18 cellular contexts compared by ENCODE assay signal in the genomic region with DNA sequence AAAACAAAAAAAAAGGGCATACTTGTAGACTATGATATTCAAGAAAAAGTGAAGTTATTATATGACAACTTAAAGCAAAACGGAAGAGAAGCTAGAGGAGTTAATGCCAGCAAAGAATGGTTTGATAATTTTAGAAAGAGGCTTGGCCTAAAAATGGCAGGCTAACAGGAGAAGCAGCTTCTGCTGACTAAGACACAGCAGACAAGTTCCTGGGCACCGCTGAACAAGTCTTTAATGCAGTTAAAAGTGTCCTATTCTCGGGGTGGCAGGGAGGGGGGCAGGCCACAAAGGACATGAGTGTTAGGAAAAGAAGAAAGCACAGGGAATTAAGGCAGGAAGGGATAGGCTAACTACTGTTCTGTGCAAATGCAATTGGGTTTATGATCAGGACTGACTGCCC. TPM values are rescaled to one million over a fixed set of nuclear protein-coding genes. Genes with fewer than 3 reads are reported as not detected.
DNase-seq lines count a peak whose midpoint lies in the region; ATAC-seq and TF ChIP-seq lines count a peak whose summit lies in the region.
"Had no signal": no experiment of that assay in that cellular context is flagged by ENCODE, and none has a peak within 500 bp of the region (broad histone marks: within the 10 kb centered on the region; RNA-seq: fewer than 3 reads in every experiment).

No MANE protein-coding gene starts in this region.

- H3K4me1 Mint-ChIP-seq in IgD-negative memory B cell (peaks cover 3 to 13% (median 5%) of the 10 kb centered on the region in 3 donors), neural progenitor cell (peaks cover 1% of the 10 kb centered on the region)
- peaks cover 9% of the 10 kb centered on the region for H3K4me1 Mint-ChIP-seq in T-helper 2 cell treated with Interferon-gamma antibody and Interleukin-4, amounts not matched to agents 5 μg/mL and 100 μg/mL, for 36 hours (ENCODE audit: low read depth)

- no TSS peak for BruUV-seq in A673 (replicated peaks; lab: Mats Ljungman, UMichigan)

- H3K79me2 ChIP-seq in neural progenitor cell (ENCODE audit: low read depth) = peaks cover 77% of the 10 kb centered on the region

- peak overlapping the region in 2 of 3 donors; percentile 69 to 71 for H3K27ac Mint-ChIP-seq in IgD-negative memory B cell
- no peak overlapping the region for H3K27ac Mint-ChIP-seq in neural progenitor cell
- H3K27ac Mint-ChIP-seq in T-helper 2 cell treated with Interferon-gamma antibody and Interleukin-4, amounts not matched to agents 5 μg/mL and 100 μg/mL, for 36 hours = no peak overlapping the region
- H3K27ac Mint-ChIP-seq: activated CD4-positive, alpha-beta memory T cell treated with anti-CD3 and anti-CD28 coated beads for 36 hours; activated naive CD4-positive, alpha-beta T cell treated with anti-CD3 and anti-CD28 coated beads, Interleukin-2, amount 50 U/mL, for 24 hours had no signal

- H3F3A ChIP-seq in neural progenitor cell (ENCODE audit: low read depth) = peaks cover 4% of the 10 kb centered on the region

- H3K36me3 Mint-ChIP-seq in IgD-negative memory B cell (no peaks in the 10 kb centered on the region), neural progenitor cell (peaks cover 14% of the 10 kb centered on the region)
- peaks cover 5% of the 10 kb centered on the region for H3K36me3 Mint-ChIP-seq in T-helper 2 cell treated with Interferon-gamma antibody and Interleukin-4, amounts not matched to agents 5 μg/mL and 100 μg/mL, for 36 hours (ENCODE audit: low read depth)
- H3K36me3 Mint-ChIP-seq: activated CD4-positive, alpha-beta memory T cell treated with anti-CD3 and anti-CD28 coated beads for 36 hours had no signal

- H3K27ac ChIP-seq in heart left ventricle (peak overlapping the region in 11 of 12 donors; percentile 3 to 72 (median 39)), neural progenitor cell (peak overlapping the region; percentile 70), A673 (ENCODE audit: low read depth, low read length, poor library complexity, severe bottlenecking) (no peak overlapping the region)
- H3K27ac ChIP-seq: transverse colon had no signal

- H3K36me3 ChIP-seq in heart left ventricle = peaks cover 0 to 16% (median under 1%) of the 10 kb centered on the region in 9 donors
- H3K36me3 ChIP-seq in neural progenitor cell = no peaks in the 10 kb centered on the region
- H3K36me3 ChIP-seq in A673 (ENCODE audit: insufficient read depth, low read length, poor library complexity, severe bottlenecking) = no peaks in the 10 kb centered on the region

- H3K9me3 ChIP-seq in heart left ventricle = no peaks in the 10 kb centered on the region
- H3K9me3 ChIP-seq in neural progenitor cell (ENCODE audit: low read depth) = no peaks in the 10 kb centered on the region
- no peaks in the 10 kb centered on the region for H3K9me3 ChIP-seq in A673 (ENCODE audit: low read depth, low read length, poor library complexity, severe bottlenecking)
- H3K9me3 ChIP-seq: transverse colon had no signal

- ATAC-seq in heart left ventricle = peak in 3 of 4 donors; percentile 55 to 60 (median 57)

- H3K27me3 ChIP-seq in heart left ventricle (no peaks in the 10 kb centered on the region), neural progenitor cell (no peaks in the 10 kb centered on the region), A673 (replicated peaks; ENCODE audit: insufficient read depth, low read depth, low read length, poor library complexity) (no peaks in the 10 kb centered on the region)
- H3K27me3 ChIP-seq: transverse colon had no signal

- no peak overlapping the region for H2AFZ ChIP-seq in neural progenitor cell (replicated peaks)

- H3K27me3 Mint-ChIP-seq in IgD-negative memory B cell (no peaks in the 10 kb centered on the region), neural progenitor cell (ENCODE audit: insufficient read depth, low read depth) (no peaks in the 10 kb centered on the region)
- no peaks in the 10 kb centered on the region for H3K27me3 Mint-ChIP-seq in T-helper 2 cell treated with Interferon-gamma antibody and Interleukin-4, amounts not matched to agents 5 μg/mL and 100 μg/mL, for 36 hours (ENCODE audit: low read depth)
- H3K27me3 Mint-ChIP-seq: activated CD4-positive, alpha-beta memory T cell treated with anti-CD3 and anti-CD28 coated beads for 36 hours; activated naive CD4-positive, alpha-beta T cell treated with anti-CD3 and anti-CD28 coated beads, Interleukin-2, amount 50 U/mL, for 24 hours; CD4-positive, alpha-beta memory T cell had no signal

- H3K4me3 ChIP-seq in heart left ventricle (no peak overlapping the region), neural progenitor cell (no peak overlapping the region), A673 (ENCODE audit: low read depth, low read length, poor library complexity, severe bottlenecking) (no peak overlapping the region)
- H3K4me3 ChIP-seq: transverse colon had no signal

- H3K4me1 ChIP-seq in heart left ventricle = peaks cover 0 to 49% (median 18%) of the 10 kb centered on the region in 12 donors
- no peaks in the 10 kb centered on the region for H3K4me1 ChIP-seq in neural progenitor cell
- peaks cover 9% of the 10 kb centered on the region for H3K4me1 ChIP-seq in A673 (ENCODE audit: insufficient read depth, low read length, poor library complexity, severe bottlenecking)

- no peak for TF ChIP-seq POLR2A in heart left ventricle (IDR thresholded peaks at IDR 0.05)

- CTCF ChIA-PET in A673 (lab: Charles Lee) = no interaction called here

- DNase-seq in Ammon's horn (ENCODE audit: low spot score) (peak; percentile 21), heart left ventricle (no peak), neural progenitor cell (ENCODE audit: low spot score) (no peak), LoVo (ENCODE audit: low spot score) (no peak), A673 (ENCODE audit: low spot score) (no peak)
- no peak for DNase-seq in effector CD4-positive, alpha-beta T cell
- no peak for DNase-seq in T-helper 2 cell treated with Interferon-gamma antibody and Interleukin-4, amounts not matched to agents 5 μg/mL and 100 μg/mL, for 36 hours (ENCODE audit: low spot score)
- DNase-seq: activated CD4-positive, alpha-beta memory T cell treated with anti-CD3 and anti-CD28 coated beads for 36 hours; activated T-cell treated with anti-CD3 and anti-CD28 coated beads, Interleukin-2, amount 50 U/mL, for 1 hour; CD4-positive, alpha-beta memory T cell; GDM1; GOT3; NCI-H1930; NCI-H345; stimulated activated naive CD4-positive, alpha-beta T cell; transverse colon had no signal

- no peaks in the 10 kb centered on the region for H3K9me3 Mint-ChIP-seq in IgD-negative memory B cell
- no peaks in the 10 kb centered on the region for H3K9me3 Mint-ChIP-seq in neural progenitor cell
- no peaks in the 10 kb centered on the region for H3K9me3 Mint-ChIP-seq in T-helper 2 cell treated with Interferon-gamma antibody and Interleukin-4, amounts not matched to agents 5 μg/mL and 100 μg/mL, for 36 hours
- H3K9me3 Mint-ChIP-seq: activated CD4-positive, alpha-beta memory T cell treated with anti-CD3 and anti-CD28 coated beads for 36 hours; activated naive CD4-positive, alpha-beta T cell treated with anti-CD3 and anti-CD28 coated beads, Interleukin-2, amount 50 U/mL, for 24 hours; CD4-positive, alpha-beta memory T cell had no signal

- H4K20me1 ChIP-seq in neural progenitor cell (ENCODE audit: low read depth) = peaks cover 30% of the 10 kb centered on the region

- H3K9ac ChIP-seq in neural progenitor cell = no peak overlapping the region

- POLR2A ChIA-PET in A673 (lab: Charles Lee; ENCODE audit: low non-redundant PET) = no interaction called here

- TF ChIP-seq CTCF in heart left ventricle (IDR thresholded peaks at IDR 0.05) (no peak), neural progenitor cell (IDR thresholded peaks at IDR 0.05) (no peak), A673 (conservative IDR thresholded peaks at IDR 0.05; ENCODE audit: low read depth, low read length) (no peak)

- H3K4me3 Mint-ChIP-seq in IgD-negative memory B cell (no peak overlapping the region), neural progenitor cell (no peak overlapping the region)
- no peak overlapping the region for H3K4me3 Mint-ChIP-seq in T-helper 2 cell treated with Interferon-gamma antibody and Interleukin-4, amounts not matched to agents 5 μg/mL and 100 μg/mL, for 36 hours
- H3K4me3 Mint-ChIP-seq: activated CD4-positive, alpha-beta memory T cell treated with anti-CD3 and anti-CD28 coated beads for 36 hours; activated naive CD4-positive, alpha-beta T cell treated with anti-CD3 and anti-CD28 coated beads, Interleukin-2, amount 50 U/mL, for 24 hours; CD4-positive, alpha-beta memory T cell had no signal

- intact Hi-C loops in heart left ventricle (cut with DNase I) (loop anchor here in 1 of 10 donors (2.0 kb wide), 1 partner anchor 22 kb away; no protein-coding TSS in a partner anchor), A673 (cut with micrococcal nuclease; ENCODE audit: unreplicated experiment) (no loop called here)

- no peak overlapping the region for H3K4me2 ChIP-seq in neural progenitor cell

- 46 to 59% (median 50%) methylated on average over 3 of the region's 3 CpGs for WGBS in heart left ventricle, 4 donors

RNA-seq across cellular contexts. Expression of a gene that starts 50.3 kb away (rescaled TPM):
- polyA plus RNA-seq in IgD-negative memory B cell = 0.19 TPM
- total RNA-seq in heart left ventricle = 1 to 10 TPM in 4 of 9 donors, under 1 TPM in 5; 0.47 to 4.1 (median 0.83) TPM
- under 1 TPM; 0.42 to 0.76 TPM for polyA plus RNA-seq in heart left ventricle
- 15.1 and 20.0 TPM in 2 replicates for total RNA-seq in neural progenitor cell (ENCODE audit: low replicate concordance)
- 2.8 and 5.0 TPM in 2 replicates for total RNA-seq in A673 (2021)

Comparison
In these comparisons a context has a peak if more than half of its experiments do, and no peak if none do; other contexts are left out.
1. H3K27ac Mint-ChIP-seq: peak in IgD-negative memory B cell (2 of 3); none in neural progenitor cell (single experiment) and T-helper 2 cell treated with Interferon-gamma antibody and Interleukin-4, amounts not matched to agents 5 μg/mL and 100 μg/mL, for 36 hours (single experiment).